In genomic region chr10:79249156-79250121, GRCh38 we compare ENCODE assay signal across 8 cellular contexts.
DNase-seq lines count a peak whose midpoint lies in the region; ATAC-seq, FAIRE-seq and TF ChIP-seq lines count a peak whose summit lies in the region.

No MANE protein-coding gene starts in this region.

- H2AFZ ChIP-seq in SU-DHL-6 (ENCODE audit: low read depth, low read length, severe bottlenecking) (no peak overlapping the region), parathyroid adenoma (no peak overlapping the region)

- H3K36me3 ChIP-seq in SU-DHL-6 (ENCODE audit: low read length) (no peaks in the 10 kb centered on the region), parathyroid adenoma (ENCODE audit: control insufficient read depth, insufficient read depth, low read length) (no peaks in the 10 kb centered on the region)

- H3K4me2 ChIP-seq in SU-DHL-6 (ENCODE audit: low read depth, low read length, poor library complexity, severe bottlenecking) (no peak overlapping the region), parathyroid adenoma (ENCODE audit: low read length) (no peak overlapping the region)

- H3K9me3 ChIP-seq in SU-DHL-6 (ENCODE audit: insufficient read depth, low read length) = no peaks in the 10 kb centered on the region
- H3K9me3 ChIP-seq in parathyroid adenoma (ENCODE audit: control insufficient read depth, low read length) = no peaks in the 10 kb centered on the region

- FAIRE-seq in urothelium cell line (lab: Jason Lieb, UNC) = no peak

- no peaks in the 10 kb centered on the region for H3F3A ChIP-seq in SU-DHL-6 (ENCODE audit: insufficient read depth)

- H3K4me3 ChIP-seq in SU-DHL-6 (ENCODE audit: insufficient read depth, low read length, poor library complexity, severe bottlenecking) = no peak overlapping the region
- H3K4me3 ChIP-seq in parathyroid adenoma (ENCODE audit: low read depth, low read length) = no peak overlapping the region

- no peaks in the 10 kb centered on the region for H3K9me2 ChIP-seq in SU-DHL-6 (replicated peaks; ENCODE audit: insufficient read depth, low read length)

- H3K27me3 ChIP-seq in SU-DHL-6 (ENCODE audit: low read length) = no peaks in the 10 kb centered on the region
- H3K27me3 ChIP-seq in parathyroid adenoma (ENCODE audit: control insufficient read depth, insufficient read depth, low read length) = no peaks in the 10 kb centered on the region

- TF ChIP-seq CTCF in SU-DHL-6 (IDR thresholded peaks at IDR 0.05; ENCODE audit: insufficient read depth, low read length, poor library complexity, severe bottlenecking) (no peak), parathyroid adenoma (IDR thresholded peaks at IDR 0.05) (no peak)

- H4K20me1 ChIP-seq in SU-DHL-6 (ENCODE audit: low read depth, low read length) = no peaks in the 10 kb centered on the region

- peaks cover 39% of the 10 kb centered on the region for H3K4me1 ChIP-seq in parathyroid adenoma

- H3K27ac ChIP-seq in SU-DHL-6 (ENCODE audit: low read depth, low read length) (no peak overlapping the region), parathyroid adenoma (peak overlapping the region; percentile 12)

- DNase-seq in urothelium cell line (ENCODE audit: low spot score) (no peak), HuH-7 (ENCODE audit: low spot score) (no peak), NCI-H2196 treated with DMSO at 0.1 percent for 48 hours (lab: John Stamatoyannopoulos, UW; ENCODE audit: unreplicated experiment) (no peak)
- DNase-seq in stimulated activated CD4-positive, alpha-beta T cell treated with anti-CD3 and anti-CD28 coated beads, Interleukin-12 subunit alpha, Interleukin-12 subunit beta, amount 100 ng/mL, for 4 hours = no peak

- H3K79me2 ChIP-seq in SU-DHL-6 (ENCODE audit: insufficient read depth, low read length) (no peaks in the 10 kb centered on the region), parathyroid adenoma (peaks cover 86% of the 10 kb centered on the region)

- ATAC-seq in GM18861 (IDR thresholded peaks at IDR 0.05; ENCODE audit: unreplicated experiment) = peak; percentile 58
- peak; percentile 51 for ATAC-seq in HG02588 (IDR thresholded peaks at IDR 0.05; ENCODE audit: unreplicated experiment)

- H3K9ac ChIP-seq in SU-DHL-6 (ENCODE audit: low read length) = peak overlapping the region; percentile 22; the same call in 1 of the 2 replicates
- H3K9ac ChIP-seq in parathyroid adenoma = no peak overlapping the region
